In the genomic region with DNA sequence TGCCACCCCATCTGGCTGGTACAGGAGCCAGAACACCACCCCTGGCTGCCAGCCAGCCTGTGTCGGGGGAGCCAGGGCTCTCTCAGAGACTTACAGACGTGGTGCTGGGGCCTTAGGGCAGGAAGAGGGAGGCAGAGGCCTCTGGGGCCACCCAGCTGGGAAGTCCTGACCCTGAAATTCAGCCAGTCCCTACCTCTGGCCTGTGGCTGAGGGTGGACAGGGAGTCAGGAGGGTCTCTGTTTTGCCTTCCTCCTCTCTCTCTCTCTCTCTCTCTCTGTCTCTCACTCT, we compare ENCODE assay signal across 8 cellular contexts. TPM values are rescaled to one million over a fixed set of nuclear protein-coding genes. Genes with fewer than 3 reads are reported as not detected.
DNase-seq lines count a peak whose midpoint lies in the region; ATAC-seq, FAIRE-seq and TF ChIP-seq lines count a peak whose summit lies in the region.

No MANE protein-coding gene starts in this region.

- intact Hi-C loops in left lung (cut with DNase I) = no loop called here

- H3K9me3 ChIP-seq in left lung (no peaks in the 10 kb centered on the region), thoracic aorta (no peaks in the 10 kb centered on the region)

- H3K36me3 ChIP-seq in left lung (no peaks in the 10 kb centered on the region), thoracic aorta (no peaks in the 10 kb centered on the region)

- DNase-seq in LHCN-M2 (ENCODE audit: low read depth) (peak; percentile 53), SHP77 (lab: John Stamatoyannopoulos, UW) (peak; percentile 56 to 71), left lung (peak; percentile 69 to 81), thoracic aorta (ENCODE audit: low spot score) (peak; percentile 43), glomerular visceral epithelial cell (ENCODE audit: extremely low spot score) (no peak), frontal cortex (ENCODE audit: low spot score in 2 of 2) (no peak), NOMO-1 (lab: John Stamatoyannopoulos, UW; ENCODE audit: unreplicated experiment in 2 of 2) (no peak)

- TF ChIP-seq CTCF in left lung (IDR thresholded peaks at IDR 0.05) (no peak), thoracic aorta (IDR thresholded peaks at IDR 0.05) (no peak)

- H3K27me3 ChIP-seq in left lung (no peaks in the 10 kb centered on the region), thoracic aorta (replicated peaks; ENCODE audit: insufficient read depth) (no peaks in the 10 kb centered on the region)

- ATAC-seq in left lung (peak; percentile 48), thoracic aorta (ENCODE audit: insufficient number of reproducible peaks, low FRiP score, low read depth) (no peak), HG02852 (IDR thresholded peaks at IDR 0.05; ENCODE audit: unreplicated experiment) (no peak)

- H3K4me3 ChIP-seq in left lung = no peak overlapping the region
- no peak overlapping the region for H3K4me3 ChIP-seq in thoracic aorta

- H3K27ac ChIP-seq in left lung (peak overlapping the region; percentile 59 to 64), thoracic aorta (peak overlapping the region; percentile 85 to 93)

- H3K4me1 ChIP-seq in left lung = peaks cover 22 to 30% of the 10 kb centered on the region in 2 donors
- H3K4me1 ChIP-seq in thoracic aorta (ENCODE audit: control insufficient read depth in 1 of 2, low read depth in 2 of 2) = peaks cover 42 to 66% of the 10 kb centered on the region in 2 donors

- no peak for FAIRE-seq in frontal cortex (lab: Jason Lieb, UNC)

RNA-seq across cellular contexts. Expression of gene CDON, which starts 52.5 kb away (rescaled TPM):
- 22.6 and 40.3 TPM in 2 replicates for total RNA-seq in LHCN-M2 (2014; rRNA removed)
- polyA plus RNA-seq in LHCN-M2 (2012) = 4.8 TPM
- 10 to 100 TPM; 10.7 to 16.3 TPM for total RNA-seq in left lung
- 10 to 100 TPM; 10.4 to 17.7 TPM for total RNA-seq in thoracic aorta
- total RNA-seq in frontal cortex = 32.6 TPM

Comparison
In these comparisons a context has a peak if more than half of its experiments do, and no peak if none do; other contexts are left out.
1. DNase-seq: peak in LHCN-M2 (single experiment), SHP77 (2 of 2), left lung (2 of 2) and thoracic aorta (single experiment); none in glomerular visceral epithelial cell (single experiment), frontal cortex (0 of 2) and NOMO-1 (0 of 2).